In the genomic region with DNA sequence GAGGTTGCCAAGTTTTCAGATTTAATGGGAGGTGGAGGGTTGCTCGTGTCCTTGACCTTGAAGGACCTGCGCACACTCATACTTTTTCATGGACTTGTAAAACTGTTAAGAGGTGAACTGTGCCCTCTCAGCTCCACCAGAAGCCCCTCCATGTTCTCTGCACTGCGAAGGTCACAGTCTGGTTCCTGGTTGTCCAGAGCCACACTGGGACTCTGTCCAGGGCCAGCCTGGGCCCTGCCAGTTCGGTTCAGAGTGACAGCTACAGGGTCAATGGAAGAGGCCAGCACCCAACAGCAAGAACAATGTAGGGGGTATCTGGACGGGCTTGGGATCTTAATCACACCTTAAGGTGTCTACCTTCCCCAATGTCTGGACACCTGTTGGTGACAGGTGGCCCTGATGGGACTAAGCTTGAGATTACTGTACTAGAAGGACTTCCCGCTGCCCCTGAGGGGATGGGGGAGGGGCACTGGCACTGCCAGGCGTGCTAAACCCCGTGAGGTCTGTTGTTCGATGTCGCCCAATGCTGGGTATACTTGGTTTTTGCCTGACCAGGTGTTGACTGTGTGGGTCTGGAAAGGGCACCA, we compare ENCODE assay signal across 8 cellular contexts. TPM values are rescaled to one million over a fixed set of nuclear protein-coding genes. Genes with fewer than 3 reads are reported as not detected.
DNase-seq lines count a peak whose midpoint lies in the region; ATAC-seq and TF ChIP-seq lines count a peak whose summit lies in the region.

No MANE protein-coding gene starts in this region.

- H3K4me3 Mint-ChIP-seq in activated T-helper 17 cell treated with anti-CD3 and anti-CD28 coated beads, Interleukin-2, amount 50 U/mL, for 72 hours: peak overlapping the region; percentile 92

- H3K9me3 Mint-ChIP-seq in activated T-helper 17 cell treated with anti-CD3 and anti-CD28 coated beads, Interleukin-2, amount 50 U/mL, for 72 hours: no peaks in the 10 kb centered on the region

- H3K27me3 Mint-ChIP-seq in activated T-helper 17 cell treated with anti-CD3 and anti-CD28 coated beads, Interleukin-2, amount 50 U/mL, for 72 hours: no peaks in the 10 kb centered on the region

- TF ChIP-seq CTCF in GM13976 (IDR thresholded peaks at IDR 0.05; ENCODE audit: borderline replicate concordance, control extremely low read depth, extremely low read depth, insufficient read depth, missing control alignments) (no peak), right atrium auricular region (IDR thresholded peaks at IDR 0.05) (no peak)

- H3K27ac Mint-ChIP-seq in activated T-helper 17 cell treated with anti-CD3 and anti-CD28 coated beads, Interleukin-2, amount 50 U/mL, for 72 hours: peak overlapping the region; percentile 93

- in situ Hi-C loops in GM13976 (cut with MboI; ENCODE audit: low sequenced_read_pairs, unreplicated experiment): no loop called here

- peaks cover 33% of the 10 kb centered on the region for H3K4me1 Mint-ChIP-seq in activated T-helper 17 cell treated with anti-CD3 and anti-CD28 coated beads, Interleukin-2, amount 50 U/mL, for 72 hours

- intact Hi-C loops in sciatic nerve (cut with DNase I): no loop called here

- H3K27me3 ChIP-seq in right atrium auricular region: no peaks in the 10 kb centered on the region

- H3K4me3 ChIP-seq in right atrium auricular region: peak overlapping the region; percentile 20 to 47

- H3K9me3 ChIP-seq in right atrium auricular region: no peaks in the 10 kb centered on the region

- no peak for ATAC-seq in activated T-helper 17 cell treated with anti-CD3 and anti-CD28 coated beads, Interleukin-2, amount 50 U/mL, for 72 hours (replicated peaks)
- ATAC-seq in sciatic nerve: peak; percentile 20
- no peak for ATAC-seq in HG02840 (IDR thresholded peaks at IDR 0.05; ENCODE audit: low FRiP score, unreplicated experiment)

- DNase-seq in GM13976 (ENCODE audit: low spot score): peak; percentile 12
- DNase-seq in right atrium auricular region (ENCODE audit: low spot score): no peak
- no peak for DNase-seq in sciatic nerve (ENCODE audit: low spot score)
- no peak for DNase-seq in kidney glomerular epithelial cell (lab: John Stamatoyannopoulos, UW)
- no peak for DNase-seq in AG08395 (ENCODE audit: low spot score)
- DNase-seq in UCSD-AML1 (lab: John Stamatoyannopoulos, UW; ENCODE audit: unreplicated experiment): no peak

- no peaks in the 10 kb centered on the region for H3K36me3 Mint-ChIP-seq in activated T-helper 17 cell treated with anti-CD3 and anti-CD28 coated beads, Interleukin-2, amount 50 U/mL, for 72 hours (ENCODE audit: low read depth)

- H3K27ac ChIP-seq in right atrium auricular region: peak overlapping the region; percentile 74 to 76

- no peaks in the 10 kb centered on the region for H3K36me3 ChIP-seq in right atrium auricular region

- H3K4me1 ChIP-seq in right atrium auricular region: peaks cover 0 to 20% of the 10 kb centered on the region in 2 donors

RNA-seq across cellular contexts. Expression of a gene that starts 34.7 kb away (rescaled TPM):
- under 1 TPM in 1 of 2 donors, not detected in 1; 0.09 TPM for total RNA-seq in activated T-helper 17 cell treated with anti-CD3 and anti-CD28 coated beads, Interleukin-2, amount 50 U/mL, for 72 hours
- total RNA-seq in right atrium auricular region (under 1 TPM in 1 of 2 donors, not detected in 1; 0.12 TPM), sciatic nerve (not detected)

RNA-seq across cellular contexts. Expression of a gene that starts 59.8 kb away (rescaled TPM):
- total RNA-seq in activated T-helper 17 cell treated with anti-CD3 and anti-CD28 coated beads, Interleukin-2, amount 50 U/mL, for 72 hours: 10 to 100 TPM; 55.5 to 80.2 TPM
- total RNA-seq in right atrium auricular region: 10 to 100 TPM; 64.9 to 81.2 TPM
- total RNA-seq in sciatic nerve: 62.8 TPM
